In the genomic region with DNA sequence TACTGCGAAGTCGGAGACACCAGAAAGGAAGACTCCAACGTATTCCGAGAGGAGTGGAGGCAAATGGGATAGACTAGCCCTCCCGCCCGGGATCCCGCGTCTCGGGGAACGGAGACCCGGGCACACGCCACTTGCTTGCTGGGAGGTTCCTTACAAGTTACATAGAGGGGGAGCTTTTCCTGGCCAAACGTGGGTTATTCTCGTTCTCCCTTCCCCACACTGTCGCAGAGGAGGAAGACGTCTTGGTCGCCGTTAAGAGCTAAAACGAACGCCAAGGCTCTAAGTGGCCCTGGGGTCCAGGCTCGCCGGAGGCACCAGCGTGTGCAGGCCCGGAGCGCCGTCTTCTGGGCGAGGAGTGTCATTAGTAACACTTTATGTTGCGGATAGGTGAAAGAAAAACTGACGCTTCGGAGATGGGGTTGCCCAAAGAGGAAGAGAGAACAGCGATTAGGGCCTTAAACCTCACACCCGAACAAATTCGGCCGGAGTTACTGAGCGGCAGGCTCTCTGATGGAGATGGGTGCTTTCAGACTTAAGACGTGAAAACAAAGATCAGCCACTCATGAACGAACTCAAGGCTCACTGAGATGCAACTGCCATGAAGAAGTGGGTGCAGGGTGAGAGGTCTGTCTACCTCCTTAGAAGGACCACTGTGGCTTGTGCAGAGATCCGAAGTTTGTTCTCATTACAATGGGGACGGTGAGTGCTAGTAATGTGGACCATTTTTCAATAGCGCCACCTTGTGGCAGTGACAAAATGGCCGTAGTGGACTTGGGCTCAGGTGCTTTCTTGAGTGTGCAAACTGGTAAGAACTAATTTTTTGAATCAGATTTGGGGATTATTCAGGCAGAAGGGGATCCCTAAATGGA, we compare ENCODE assay signal across 1 cellular context.
TF ChIP-seq lines count a peak whose summit lies in the region.

No MANE protein-coding gene starts in this region.

TF ChIP-seq in K562, 482 proteins besides CTCF, POLR2A, EP300 and RAD21 (continued from another document and continues in another):
- TF ChIP-seq BRD9 (IDR thresholded peaks at IDR 0.05; ENCODE audit: low read depth, partially characterized antibody) (peak; percentile 97), ZNF282 (CRISPR knock-in tag; IDR thresholded peaks at IDR 0.05) (no peak), MCM5 (IDR thresholded peaks at IDR 0.05; ENCODE audit: low read depth) (no peak), ZNF184 (CRISPR knock-in tag; IDR thresholded peaks at IDR 0.05) (no peak), SREBF1 (IDR thresholded peaks at IDR 0.05; ENCODE audit: borderline replicate concordance, low read depth, low read length) (no peak), NR2F6 (CRISPR knock-in tag; IDR thresholded peaks at IDR 0.05) (no peak), C11orf30 (IDR thresholded peaks at IDR 0.05; ENCODE audit: low read depth) (0 out of 2 replicates have a peak, but pooled peaks have one; percentile 3), TBP (optimal IDR thresholded peaks at IDR 0.05; ENCODE audit: low read depth, low read length) (peak; percentile 28), MED1 (CRISPR knock-in tag; IDR thresholded peaks at IDR 0.05; ENCODE audit: borderline replicate concordance) (no peak), MAZ (CRISPR knock-in tag; conservative IDR thresholded peaks at IDR 0.05 in 1 of 2, IDR thresholded peaks at IDR 0.05 in 1 of 2) (peak; percentile 45 to 81; a peak in 3 of 4 replicates), ERF (CRISPR knock-in tag; IDR thresholded peaks at IDR 0.05) (no peak), ELF4 (CRISPR knock-in tag; IDR thresholded peaks at IDR 0.05) (no peak), BACH1 (tag; IDR thresholded peaks at IDR 0.05) (no peak), MAFF (IDR thresholded peaks at IDR 0.05; ENCODE audit: low read length) (no peak), HEY1 (CRISPR knock-in tag; IDR thresholded peaks at IDR 0.05; ENCODE audit: borderline replicate concordance) (no peak), SIX5 (IDR thresholded peaks at IDR 0.05; ENCODE audit: borderline replicate concordance in 1 of 2, insufficient read depth in 1 of 2, low read depth in 1 of 2, low read length in 2 of 2) (no peak), CHD4 (IDR thresholded peaks at IDR 0.05; ENCODE audit: insufficient read depth, insufficient replicate concordance, low read depth, low read length, poor library complexity, severe bottlenecking) (no peak), CBX3 (IDR thresholded peaks at IDR 0.05; ENCODE audit: borderline replicate concordance in 1 of 2, low read length in 2 of 2) (0 out of 3 replicates have a peak, but pooled peaks of 1 of the 2 experiments have one; percentile 7), MTA3 (IDR thresholded peaks at IDR 0.05; ENCODE audit: borderline replicate concordance) (peak; percentile 67; the same call in 1 of the 2 replicates), COPS2 (conservative IDR thresholded peaks at IDR 0.05) (no peak), HNRNPUL1 (IDR thresholded peaks at IDR 0.05; ENCODE audit: low read length) (no peak), XRCC5 (IDR thresholded peaks at IDR 0.05; ENCODE audit: low read depth, low read length) (peak; percentile 83; the same call in 1 of the 2 replicates), HNRNPK (IDR thresholded peaks at IDR 0.05; ENCODE audit: low read depth, low read length, poor library complexity, severe bottlenecking) (no peak), FOXK2 (conservative IDR thresholded peaks at IDR 0.05 in 1 of 2, IDR thresholded peaks at IDR 0.05 in 1 of 2; ENCODE audit: low read depth in 2 of 2) (no peak; a peak in 2 of 4 replicates), DDX20 (tag; IDR thresholded peaks at IDR 0.05; ENCODE audit: low read depth) (no peak), TOE1 (IDR thresholded peaks at IDR 0.05; ENCODE audit: borderline replicate concordance) (peak; percentile 75; the same call in 1 of the 2 replicates), TOE1 (CRISPR knock-in tag; IDR thresholded peaks at IDR 0.05; ENCODE audit: borderline replicate concordance, low read depth) (no peak; the same call in 1 of the 2 replicates), MECOM (CRISPR knock-in tag; IDR thresholded peaks at IDR 0.05) (no peak), GATAD2A (IDR thresholded peaks at IDR 0.05) (no peak), ILK (tag; IDR thresholded peaks at IDR 0.05; ENCODE audit: borderline replicate concordance, low read depth) (no peak), CSDE1 (IDR thresholded peaks at IDR 0.05) (no peak), TSC22D4 (tag; IDR thresholded peaks at IDR 0.05) (no peak)
- TF ChIP-seq, protein P1, sequence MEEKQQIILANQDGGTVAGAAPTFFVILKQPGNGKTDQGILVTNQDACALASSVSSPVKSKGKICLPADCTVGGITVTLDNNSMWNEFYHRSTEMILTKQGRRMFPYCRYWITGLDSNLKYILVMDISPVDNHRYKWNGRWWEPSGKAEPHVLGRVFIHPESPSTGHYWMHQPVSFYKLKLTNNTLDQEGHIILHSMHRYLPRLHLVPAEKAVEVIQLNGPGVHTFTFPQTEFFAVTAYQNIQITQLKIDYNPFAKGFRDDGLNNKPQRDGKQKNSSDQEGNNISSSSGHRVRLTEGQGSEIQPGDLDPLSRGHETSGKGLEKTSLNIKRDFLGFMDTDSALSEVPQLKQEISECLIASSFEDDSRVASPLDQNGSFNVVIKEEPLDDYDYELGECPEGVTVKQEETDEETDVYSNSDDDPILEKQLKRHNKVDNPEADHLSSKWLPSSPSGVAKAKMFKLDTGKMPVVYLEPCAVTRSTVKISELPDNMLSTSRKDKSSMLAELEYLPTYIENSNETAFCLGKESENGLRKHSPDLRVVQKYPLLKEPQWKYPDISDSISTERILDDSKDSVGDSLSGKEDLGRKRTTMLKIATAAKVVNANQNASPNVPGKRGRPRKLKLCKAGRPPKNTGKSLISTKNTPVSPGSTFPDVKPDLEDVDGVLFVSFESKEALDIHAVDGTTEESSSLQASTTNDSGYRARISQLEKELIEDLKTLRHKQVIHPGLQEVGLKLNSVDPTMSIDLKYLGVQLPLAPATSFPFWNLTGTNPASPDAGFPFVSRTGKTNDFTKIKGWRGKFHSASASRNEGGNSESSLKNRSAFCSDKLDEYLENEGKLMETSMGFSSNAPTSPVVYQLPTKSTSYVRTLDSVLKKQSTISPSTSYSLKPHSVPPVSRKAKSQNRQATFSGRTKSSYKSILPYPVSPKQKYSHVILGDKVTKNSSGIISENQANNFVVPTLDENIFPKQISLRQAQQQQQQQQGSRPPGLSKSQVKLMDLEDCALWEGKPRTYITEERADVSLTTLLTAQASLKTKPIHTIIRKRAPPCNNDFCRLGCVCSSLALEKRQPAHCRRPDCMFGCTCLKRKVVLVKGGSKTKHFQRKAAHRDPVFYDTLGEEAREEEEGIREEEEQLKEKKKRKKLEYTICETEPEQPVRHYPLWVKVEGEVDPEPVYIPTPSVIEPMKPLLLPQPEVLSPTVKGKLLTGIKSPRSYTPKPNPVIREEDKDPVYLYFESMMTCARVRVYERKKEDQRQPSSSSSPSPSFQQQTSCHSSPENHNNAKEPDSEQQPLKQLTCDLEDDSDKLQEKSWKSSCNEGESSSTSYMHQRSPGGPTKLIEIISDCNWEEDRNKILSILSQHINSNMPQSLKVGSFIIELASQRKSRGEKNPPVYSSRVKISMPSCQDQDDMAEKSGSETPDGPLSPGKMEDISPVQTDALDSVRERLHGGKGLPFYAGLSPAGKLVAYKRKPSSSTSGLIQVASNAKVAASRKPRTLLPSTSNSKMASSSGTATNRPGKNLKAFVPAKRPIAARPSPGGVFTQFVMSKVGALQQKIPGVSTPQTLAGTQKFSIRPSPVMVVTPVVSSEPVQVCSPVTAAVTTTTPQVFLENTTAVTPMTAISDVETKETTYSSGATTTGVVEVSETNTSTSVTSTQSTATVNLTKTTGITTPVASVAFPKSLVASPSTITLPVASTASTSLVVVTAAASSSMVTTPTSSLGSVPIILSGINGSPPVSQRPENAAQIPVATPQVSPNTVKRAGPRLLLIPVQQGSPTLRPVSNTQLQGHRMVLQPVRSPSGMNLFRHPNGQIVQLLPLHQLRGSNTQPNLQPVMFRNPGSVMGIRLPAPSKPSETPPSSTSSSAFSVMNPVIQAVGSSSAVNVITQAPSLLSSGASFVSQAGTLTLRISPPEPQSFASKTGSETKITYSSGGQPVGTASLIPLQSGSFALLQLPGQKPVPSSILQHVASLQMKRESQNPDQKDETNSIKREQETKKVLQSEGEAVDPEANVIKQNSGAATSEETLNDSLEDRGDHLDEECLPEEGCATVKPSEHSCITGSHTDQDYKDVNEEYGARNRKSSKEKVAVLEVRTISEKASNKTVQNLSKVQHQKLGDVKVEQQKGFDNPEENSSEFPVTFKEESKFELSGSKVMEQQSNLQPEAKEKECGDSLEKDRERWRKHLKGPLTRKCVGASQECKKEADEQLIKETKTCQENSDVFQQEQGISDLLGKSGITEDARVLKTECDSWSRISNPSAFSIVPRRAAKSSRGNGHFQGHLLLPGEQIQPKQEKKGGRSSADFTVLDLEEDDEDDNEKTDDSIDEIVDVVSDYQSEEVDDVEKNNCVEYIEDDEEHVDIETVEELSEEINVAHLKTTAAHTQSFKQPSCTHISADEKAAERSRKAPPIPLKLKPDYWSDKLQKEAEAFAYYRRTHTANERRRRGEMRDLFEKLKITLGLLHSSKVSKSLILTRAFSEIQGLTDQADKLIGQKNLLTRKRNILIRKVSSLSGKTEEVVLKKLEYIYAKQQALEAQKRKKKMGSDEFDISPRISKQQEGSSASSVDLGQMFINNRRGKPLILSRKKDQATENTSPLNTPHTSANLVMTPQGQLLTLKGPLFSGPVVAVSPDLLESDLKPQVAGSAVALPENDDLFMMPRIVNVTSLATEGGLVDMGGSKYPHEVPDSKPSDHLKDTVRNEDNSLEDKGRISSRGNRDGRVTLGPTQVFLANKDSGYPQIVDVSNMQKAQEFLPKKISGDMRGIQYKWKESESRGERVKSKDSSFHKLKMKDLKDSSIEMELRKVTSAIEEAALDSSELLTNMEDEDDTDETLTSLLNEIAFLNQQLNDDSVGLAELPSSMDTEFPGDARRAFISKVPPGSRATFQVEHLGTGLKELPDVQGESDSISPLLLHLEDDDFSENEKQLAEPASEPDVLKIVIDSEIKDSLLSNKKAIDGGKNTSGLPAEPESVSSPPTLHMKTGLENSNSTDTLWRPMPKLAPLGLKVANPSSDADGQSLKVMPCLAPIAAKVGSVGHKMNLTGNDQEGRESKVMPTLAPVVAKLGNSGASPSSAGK (IDR thresholded peaks at IDR 0.05), result no peak; the same call in 1 of the 2 replicates
- TF ChIP-seq, protein P2, sequence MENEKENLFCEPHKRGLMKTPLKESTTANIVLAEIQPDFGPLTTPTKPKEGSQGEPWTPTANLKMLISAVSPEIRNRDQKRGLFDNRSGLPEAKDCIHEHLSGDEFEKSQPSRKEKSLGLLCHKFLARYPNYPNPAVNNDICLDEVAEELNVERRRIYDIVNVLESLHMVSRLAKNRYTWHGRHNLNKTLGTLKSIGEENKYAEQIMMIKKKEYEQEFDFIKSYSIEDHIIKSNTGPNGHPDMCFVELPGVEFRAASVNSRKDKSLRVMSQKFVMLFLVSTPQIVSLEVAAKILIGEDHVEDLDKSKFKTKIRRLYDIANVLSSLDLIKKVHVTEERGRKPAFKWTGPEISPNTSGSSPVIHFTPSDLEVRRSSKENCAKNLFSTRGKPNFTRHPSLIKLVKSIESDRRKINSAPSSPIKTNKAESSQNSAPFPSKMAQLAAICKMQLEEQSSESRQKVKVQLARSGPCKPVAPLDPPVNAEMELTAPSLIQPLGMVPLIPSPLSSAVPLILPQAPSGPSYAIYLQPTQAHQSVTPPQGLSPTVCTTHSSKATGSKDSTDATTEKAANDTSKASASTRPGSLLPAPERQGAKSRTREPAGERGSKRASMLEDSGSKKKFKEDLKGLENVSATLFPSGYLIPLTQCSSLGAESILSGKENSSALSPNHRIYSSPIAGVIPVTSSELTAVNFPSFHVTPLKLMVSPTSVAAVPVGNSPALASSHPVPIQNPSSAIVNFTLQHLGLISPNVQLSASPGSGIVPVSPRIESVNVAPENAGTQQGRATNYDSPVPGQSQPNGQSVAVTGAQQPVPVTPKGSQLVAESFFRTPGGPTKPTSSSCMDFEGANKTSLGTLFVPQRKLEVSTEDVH (IDR thresholded peaks at IDR 0.05; ENCODE audit: low read depth, partially characterized antibody), result peak; percentile 40
- TF ChIP-seq, protein P3, sequence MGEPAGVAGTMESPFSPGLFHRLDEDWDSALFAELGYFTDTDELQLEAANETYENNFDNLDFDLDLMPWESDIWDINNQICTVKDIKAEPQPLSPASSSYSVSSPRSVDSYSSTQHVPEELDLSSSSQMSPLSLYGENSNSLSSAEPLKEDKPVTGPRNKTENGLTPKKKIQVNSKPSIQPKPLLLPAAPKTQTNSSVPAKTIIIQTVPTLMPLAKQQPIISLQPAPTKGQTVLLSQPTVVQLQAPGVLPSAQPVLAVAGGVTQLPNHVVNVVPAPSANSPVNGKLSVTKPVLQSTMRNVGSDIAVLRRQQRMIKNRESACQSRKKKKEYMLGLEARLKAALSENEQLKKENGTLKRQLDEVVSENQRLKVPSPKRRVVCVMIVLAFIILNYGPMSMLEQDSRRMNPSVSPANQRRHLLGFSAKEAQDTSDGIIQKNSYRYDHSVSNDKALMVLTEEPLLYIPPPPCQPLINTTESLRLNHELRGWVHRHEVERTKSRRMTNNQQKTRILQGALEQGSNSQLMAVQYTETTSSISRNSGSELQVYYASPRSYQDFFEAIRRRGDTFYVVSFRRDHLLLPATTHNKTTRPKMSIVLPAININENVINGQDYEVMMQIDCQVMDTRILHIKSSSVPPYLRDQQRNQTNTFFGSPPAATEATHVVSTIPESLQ (CRISPR knock-in tag; IDR thresholded peaks at IDR 0.05), result peak; percentile 47; the same call in 1 of the 2 replicates
- TF ChIP-seq, protein P4, sequence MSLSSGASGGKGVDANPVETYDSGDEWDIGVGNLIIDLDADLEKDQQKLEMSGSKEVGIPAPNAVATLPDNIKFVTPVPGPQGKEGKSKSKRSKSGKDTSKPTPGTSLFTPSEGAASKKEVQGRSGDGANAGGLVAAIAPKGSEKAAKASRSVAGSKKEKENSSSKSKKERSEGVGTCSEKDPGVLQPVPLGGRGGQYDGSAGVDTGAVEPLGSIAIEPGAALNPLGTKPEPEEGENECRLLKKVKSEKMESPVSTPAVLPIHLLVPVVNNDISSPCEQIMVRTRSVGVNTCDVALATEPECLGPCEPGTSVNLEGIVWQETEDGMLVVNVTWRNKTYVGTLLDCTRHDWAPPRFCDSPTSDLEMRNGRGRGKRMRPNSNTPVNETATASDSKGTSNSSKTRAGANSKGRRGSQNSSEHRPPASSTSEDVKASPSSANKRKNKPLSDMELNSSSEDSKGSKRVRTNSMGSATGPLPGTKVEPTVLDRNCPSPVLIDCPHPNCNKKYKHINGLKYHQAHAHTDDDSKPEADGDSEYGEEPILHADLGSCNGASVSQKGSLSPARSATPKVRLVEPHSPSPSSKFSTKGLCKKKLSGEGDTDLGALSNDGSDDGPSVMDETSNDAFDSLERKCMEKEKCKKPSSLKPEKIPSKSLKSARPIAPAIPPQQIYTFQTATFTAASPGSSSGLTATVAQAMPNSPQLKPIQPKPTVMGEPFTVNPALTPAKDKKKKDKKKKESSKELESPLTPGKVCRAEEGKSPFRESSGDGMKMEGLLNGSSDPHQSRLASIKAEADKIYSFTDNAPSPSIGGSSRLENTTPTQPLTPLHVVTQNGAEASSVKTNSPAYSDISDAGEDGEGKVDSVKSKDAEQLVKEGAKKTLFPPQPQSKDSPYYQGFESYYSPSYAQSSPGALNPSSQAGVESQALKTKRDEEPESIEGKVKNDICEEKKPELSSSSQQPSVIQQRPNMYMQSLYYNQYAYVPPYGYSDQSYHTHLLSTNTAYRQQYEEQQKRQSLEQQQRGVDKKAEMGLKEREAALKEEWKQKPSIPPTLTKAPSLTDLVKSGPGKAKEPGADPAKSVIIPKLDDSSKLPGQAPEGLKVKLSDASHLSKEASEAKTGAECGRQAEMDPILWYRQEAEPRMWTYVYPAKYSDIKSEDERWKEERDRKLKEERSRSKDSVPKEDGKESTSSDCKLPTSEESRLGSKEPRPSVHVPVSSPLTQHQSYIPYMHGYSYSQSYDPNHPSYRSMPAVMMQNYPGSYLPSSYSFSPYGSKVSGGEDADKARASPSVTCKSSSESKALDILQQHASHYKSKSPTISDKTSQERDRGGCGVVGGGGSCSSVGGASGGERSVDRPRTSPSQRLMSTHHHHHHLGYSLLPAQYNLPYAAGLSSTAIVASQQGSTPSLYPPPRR (CRISPR knock-in tag; IDR thresholded peaks at IDR 0.05; ENCODE audit: borderline replicate concordance), result no peak
